In genomic region chr11:73237471-73238290, GRCh38 we compare ENCODE assay signal across 15 cellular contexts. TPM values are rescaled to one million over a fixed set of nuclear protein-coding genes. Genes with fewer than 3 reads are reported as not detected.
A peak's percentile ranks its signal among the peaks of the same experiment; 100 is the strongest.
DNase-seq lines count a peak whose midpoint lies in the region; ATAC-seq, FAIRE-seq and TF ChIP-seq lines count a peak whose summit lies in the region.
"Had no signal": no experiment of that assay in that cellular context is flagged by ENCODE, and none has a peak within 500 bp of the region (broad histone marks: within the 10 kb centered on the region; RNA-seq: fewer than 3 reads in every experiment).

No MANE protein-coding gene starts in this region.

- no peak overlapping the region for H2AFZ ChIP-seq in GM12878 (ENCODE audit: control insufficient read depth, low read depth, low read length)

- H4K20me1 ChIP-seq in GM12878 (ENCODE audit: control insufficient read depth, insufficient read depth) = no peaks in the 10 kb centered on the region

- CTCF ChIA-PET in GM12878 (lab: Yijun Ruan, JAX) = interaction anchor here (0.7 to 6.9 kb wide), 19 partner anchors 11 to 443 kb away, joined by 3 to 160 read pairs (median 5); partner anchors contain the start of gene STARD10

- no peak overlapping the region for H3K4me3 Mint-ChIP-seq in HFFc6
- H3K4me3 Mint-ChIP-seq: naive thymus-derived CD4-positive, alpha-beta T cell had no signal

- POLR2A ChIA-PET in GM12878 (lab: Charles Lee) = interaction anchor here (1.5 kb wide), 1 partner anchor 51 kb away, joined by 4 read pairs; no protein-coding TSS in a partner anchor

- H3K79me2 ChIP-seq in GM12878 (ENCODE audit: control insufficient read depth, insufficient read depth, low read length) = no peaks in the 10 kb centered on the region

- no peak for TF ChIP-seq POLR2A in GM12878 (IDR thresholded peaks at IDR 0.05; ENCODE audit: low read depth, low read length)
- TF ChIP-seq POLR2A in heart left ventricle (IDR thresholded peaks at IDR 0.05) = no peak
- peak; percentile 26 to 48 for TF ChIP-seq POLR2A in gastrocnemius medialis (IDR thresholded peaks at IDR 0.05)
- no peak for TF ChIP-seq POLR2A in uterus (IDR thresholded peaks at IDR 0.05)

- TF ChIP-seq EP300 in GM12878 (IDR thresholded peaks at IDR 0.05; ENCODE audit: borderline replicate concordance in 1 of 2, control insufficient read depth in 1 of 2, low read depth in 2 of 2, low read length in 2 of 2) = no peak

- peaks cover 29% of the 10 kb centered on the region for H3K4me1 Mint-ChIP-seq in HFFc6 (ENCODE audit: low read depth)

- H3K9me3 ChIP-seq in GM12878 (replicated peaks; ENCODE audit: control insufficient read depth, insufficient read depth, low read length) (no peaks in the 10 kb centered on the region), heart left ventricle (no peaks in the 10 kb centered on the region), gastrocnemius medialis (no peaks in the 10 kb centered on the region), uterus (no peaks in the 10 kb centered on the region)

- RAD21 ChIA-PET in GM12878 (lab: Charles Lee; ENCODE audit: unreplicated experiment) = interaction anchor here (0.7 to 9.3 kb wide), 11 partner anchors 43 to 422 kb away, joined by 3 to 115 read pairs (median 5); no protein-coding TSS in a partner anchor

- intact Hi-C loops in GM12878 (cut with micrococcal nuclease; ENCODE audit: unreplicated experiment) (loop anchor here (1.0 kb wide), 1 partner anchor 52 kb away; no protein-coding TSS in a partner anchor), heart left ventricle (cut with DNase I) (loop anchor here in 4 of 10 donors (2.0 to 5.0 kb wide), 2 partner anchors 50 to 53 kb away; no protein-coding TSS in a partner anchor), gastrocnemius medialis (cut with DNase I; ENCODE audit: low total_unique reads) (loop anchor here (1.0 to 5.0 kb wide), 2 partner anchors 52 to 140 kb away; partner anchors contain the start of gene RELT), uterus (cut with DNase I; ENCODE audit: low total_unique reads) (no loop called here)

- H3K4me1 ChIP-seq in GM12878 (ENCODE audit: control insufficient read depth, insufficient read depth, low read length) (peaks cover 11% of the 10 kb centered on the region), heart left ventricle (peaks cover 12 to 88% (median 60%) of the 10 kb centered on the region in 12 donors), gastrocnemius medialis (peaks cover 68 to 87% of the 10 kb centered on the region in 2 donors), uterus (peaks cover 0 to 4% of the 10 kb centered on the region in 2 donors)
- H3K4me1 ChIP-seq: foreskin keratinocyte had no signal

- SMC1A ChIA-PET in GM12878 (lab: Charles Lee; ENCODE audit: uncharacterized antibody, unreplicated experiment) = interaction anchor here (0.6 to 11.9 kb wide), 9 partner anchors 9 to 517 kb away, joined by 3 to 188 read pairs (median 3); no protein-coding TSS in a partner anchor

- ATAC-seq in GM12878 = no peak
- peak in 3 of 4 donors; percentile 39 to 64 (median 57) for ATAC-seq in heart left ventricle
- ATAC-seq in gastrocnemius medialis = peak; percentile 55 to 68
- no peak for ATAC-seq in GM18519 (IDR thresholded peaks at IDR 0.05; ENCODE audit: low FRiP score, unreplicated experiment)

- H3K4me2 ChIP-seq in GM12878 (ENCODE audit: control insufficient read depth, insufficient read depth) = no peak overlapping the region

- WGBS in GM12878 (ENCODE audit: insufficient coverage, insufficient replicate concordance, low lambda C conversion rate, missing lambda C conversion rate) = 30% methylated on average over 10 of the region's 10 CpGs
- 58 to 68% (median 64%) methylated on average over 9 to 10 of the region's 10 CpGs for WGBS in heart left ventricle, 4 donors

- no peaks in the 10 kb centered on the region for H3K9me3 Mint-ChIP-seq in HFFc6
- H3K9me3 Mint-ChIP-seq: naive thymus-derived CD4-positive, alpha-beta T cell had no signal

- no peak overlapping the region for H3K4me3 ChIP-seq in GM12878
- no peak overlapping the region for H3K4me3 ChIP-seq in heart left ventricle
- no peak overlapping the region for H3K4me3 ChIP-seq in gastrocnemius medialis
- H3K4me3 ChIP-seq in uterus = no peak overlapping the region
- H3K4me3 ChIP-seq: SK-N-MC had no signal

- H3K27me3 ChIP-seq in GM12878 (replicated peaks in 1 of 2; ENCODE audit: control insufficient read depth in 2 of 2, insufficient read depth in 2 of 2, low read length in 1 of 2) (no peaks in the 10 kb centered on the region), heart left ventricle (no peaks in the 10 kb centered on the region), gastrocnemius medialis (no peaks in the 10 kb centered on the region), uterus (no peaks in the 10 kb centered on the region)
- H3K27me3 ChIP-seq: foreskin keratinocyte had no signal

- in situ Hi-C loops in GM12878 (cut with MboI) (loop anchor here (5.0 kb wide), 1 partner anchor 50 kb away; no protein-coding TSS in a partner anchor), gastrocnemius medialis (cut with MboI; ENCODE audit: low sequenced_read_pairs in 4 of 4) (no loop called here)

- H3K9ac ChIP-seq in GM12878 (ENCODE audit: control insufficient read depth, insufficient read depth, low read length) = no peak overlapping the region

- peak overlapping the region; percentile 40 for H3K27ac Mint-ChIP-seq in HFFc6
- H3K27ac Mint-ChIP-seq: naive thymus-derived CD4-positive, alpha-beta T cell had no signal

- no TSS peak for BruUV-seq in GM12878 (replicated peaks; lab: Mats Ljungman, UMichigan)

- DNase-seq in HFFc6 = peak; percentile 32
- DNase-seq in GM12878 (ENCODE audit: low read depth, low spot score) = no peak
- DNase-seq in heart left ventricle = peak; percentile 46 to 93 (median 62)
- peak; percentile 82 to 98 for DNase-seq in gastrocnemius medialis
- DNase-seq in uterus = no peak
- DNase-seq in HuH-7.5 (ENCODE audit: low spot score) = no peak
- no peak for DNase-seq in D721Med (ENCODE audit: insufficient read length, low spot score)
- DNase-seq: activated naive CD4-positive, alpha-beta T cell treated with anti-CD3 and anti-CD28 coated beads, Interleukin-2, amount 50 U/mL, for 16 hours; naive thymus-derived CD4-positive, alpha-beta T cell; NCI-H2081 treated with DMSO at 0.1 percent for 48 hours had no signal

- TF ChIP-seq CTCF in HFFc6 (IDR thresholded peaks at IDR 0.05) = no peak
- no peak for TF ChIP-seq CTCF in GM12878 (IDR thresholded peaks at IDR 0.05 in 2 of 3, conservative IDR thresholded peaks at IDR 0.05 in 1 of 3; ENCODE audit: control insufficient read depth in 2 of 3, extremely low read depth in 1 of 3, insufficient read depth in 1 of 3, low read depth in 3 of 3, low read length in 3 of 3)
- TF ChIP-seq CTCF in heart left ventricle (IDR thresholded peaks at IDR 0.05) = no peak
- TF ChIP-seq CTCF in gastrocnemius medialis (IDR thresholded peaks at IDR 0.05 in 4 of 5, conservative IDR thresholded peaks at IDR 0.05 in 1 of 5) = no peak
- no peak for TF ChIP-seq CTCF in uterus (IDR thresholded peaks at IDR 0.05)
- TF ChIP-seq CTCF in D721Med (IDR thresholded peaks at IDR 0.05; ENCODE audit: insufficient read depth, missing control alignments) = no peak

- no peak for FAIRE-seq in GM12878 (lab: Jason Lieb, UNC)
- FAIRE-seq in D721Med (lab: Jason Lieb, UNC) = no peak
- FAIRE-seq: colon had no signal

- H3K27me3 Mint-ChIP-seq in HFFc6 (ENCODE audit: insufficient read depth) = peaks cover 1% of the 10 kb centered on the region

- no peak for TF ChIP-seq RAD21 in GM12878 (IDR thresholded peaks at IDR 0.05; ENCODE audit: insufficient read depth, low read depth, low read length)

- H3K27ac ChIP-seq in GM12878 (ENCODE audit: control insufficient read depth, insufficient read depth) (no peak overlapping the region), heart left ventricle (peak overlapping the region in 11 of 12 donors; percentile 45 to 86 (median 77)), gastrocnemius medialis (peak overlapping the region; percentile 92 to 98 (median 96)), uterus (no peak overlapping the region)
- H3K27ac ChIP-seq: C4-2B, foreskin keratinocyte, SK-N-MC had no signal

- H3K36me3 ChIP-seq in GM12878 (ENCODE audit: control insufficient read depth in 2 of 2, insufficient read depth in 2 of 2, low read length in 1 of 2) (no peaks in the 10 kb centered on the region), heart left ventricle (peaks cover 0 to 7% (median 0%) of the 10 kb centered on the region in 9 donors), gastrocnemius medialis (peaks cover 0 to 7% of the 10 kb centered on the region in 2 donors), uterus (no peaks in the 10 kb centered on the region)

- H3K36me3 Mint-ChIP-seq in HFFc6 (ENCODE audit: low read depth) = no peaks in the 10 kb centered on the region
- H3K36me3 Mint-ChIP-seq: naive thymus-derived CD4-positive, alpha-beta T cell had no signal

RNA-seq across cellular contexts. Expression of gene P2RY2, which starts 19.6 kb away (rescaled TPM):
- total RNA-seq in HFFc6 (2021; fragmentation: NEBNext Ultra II Directional; extraction: Animal tissue kit (Norgen Biotek cat#: 25700)) = under 1 TPM in 5 of 6 experiments, not detected in 1; 0.08 to 0.20 (median 0.16) TPM
- 1.6 and 1.8 TPM in 2 replicates for total RNA-seq in GM12878 (2013; cell fraction: nucleolus; rRNA removed)
- total RNA-seq in GM12878 (2014; rRNA removed) (0.05 and 0.17 TPM in 2 replicates), GM12878 (2014; rRNA removed; fragmentation: Illumina TruSeq; extraction: Trizol) (not detected in 2 replicates), GM12878 (2021) (0.19 and 0.23 TPM in 2 replicates), heart left ventricle (10 to 100 TPM; 10.2 to 28.3 (median 14.7) TPM), gastrocnemius medialis (10 to 100 TPM; 21.8 to 52.6 (median 44.5) TPM), uterus (1 to 10 TPM in 2 of 4 donors, under 1 TPM in 1, not detected in 1; 0.98 to 3.1 (median 2.8) TPM)
- polyA plus RNA-seq in GM12878 (2011; ENCODE audit: low read depth) = not detected
- polyA plus RNA-seq in GM12878 (2011; rRNA removed) (not detected in 2 replicates), GM12878 (2014; fragmentation: Illumina TruSeq; extraction: Trizol) (0.03 TPM in 1 of 2 replicates, not detected in the other), GM12878 (2014; fragmentation: Nextera tagmentation; extraction: Ambion mirVana) (not detected), GM12878 (2014; rRNA removed) (0.04 TPM in 1 of 2 replicates, not detected in the other), GM12878 (2016; fragmentation: Nextera tagmentation; extraction: Ambion mirVana) (not detected), heart left ventricle (10 to 100 TPM in 1 of 2 donors, 1 to 10 TPM in 1; 8.5 to 20.0 TPM)
- not detected in 2 replicates for polyA plus RNA-seq in GM12878 (2011; cell fraction: cytosol; rRNA removed)
- not detected in 2 replicates for polyA plus RNA-seq in GM12878 (2011; cell fraction: nucleus; rRNA removed)
- 0.11 TPM in 1 of 2 replicates, not detected in the other for polyA plus RNA-seq in GM12878 (2012)
- polyA minus RNA-seq in GM12878 (2011; rRNA and poly(A)+ RNA removed) = not detected in 2 replicates
- polyA minus RNA-seq in GM12878 (2011; cell fraction: cytosol; rRNA and poly(A)+ RNA removed) = not detected in 2 replicates
- not detected in 2 replicates for polyA minus RNA-seq in GM12878 (2011; cell fraction: nucleus; rRNA and poly(A)+ RNA removed)
- polyA plus RNA-seq: naive thymus-derived CD4-positive, alpha-beta T cell had no signal

RNA-seq across cellular contexts. Expression of gene P2RY6, which starts 34.5 kb away (rescaled TPM):
- total RNA-seq in HFFc6 (2021; fragmentation: NEBNext Ultra II Directional; extraction: Animal tissue kit (Norgen Biotek cat#: 25700)) = 1 to 10 TPM in 4 of 6 experiments, under 1 TPM in 2; 0.54 to 2.4 (median 1.9) TPM
- 0.21 TPM in 1 of 2 replicates, not detected in the other for total RNA-seq in GM12878 (2013; cell fraction: nucleolus; rRNA removed)
- total RNA-seq in GM12878 (2014; rRNA removed) (0.23 TPM in 1 of 2 replicates, not detected in the other), GM12878 (2014; rRNA removed; fragmentation: Illumina TruSeq; extraction: Trizol) (0.14 TPM in 1 of 2 replicates, not detected in the other), GM12878 (2021) (0.21 and 0.66 TPM in 2 replicates), heart left ventricle (10 to 100 TPM in 1 of 9 donors, 1 to 10 TPM in 7, under 1 TPM in 1; 0.56 to 17.7 (median 2.0) TPM), gastrocnemius medialis (1 to 10 TPM in 2 of 4 donors, under 1 TPM in 1, not detected in 1; 0.78 to 2.8 (median 1.1) TPM), uterus (1 to 10 TPM in 1 of 4 donors, under 1 TPM in 1, not detected in 2; 0.76 to 1.0 TPM)
- not detected for polyA plus RNA-seq in GM12878 (2011; ENCODE audit: low read depth)
- polyA plus RNA-seq in GM12878 (2011; rRNA removed) (not detected in 2 replicates), GM12878 (2014; fragmentation: Illumina TruSeq; extraction: Trizol) (0.10 TPM in 1 of 2 replicates, not detected in the other), GM12878 (2014; fragmentation: Nextera tagmentation; extraction: Ambion mirVana) (under 1 TPM in 1 of 2 experiments, not detected in 1; 0.05 TPM), GM12878 (2014; rRNA removed) (0.52 and 0.90 TPM in 2 replicates), GM12878 (2016; fragmentation: Nextera tagmentation; extraction: Ambion mirVana) (under 1 TPM in 1 of 2 experiments, not detected in 1; 0.24 TPM), heart left ventricle (1 to 10 TPM; 1.2 to 2.3 TPM)
- polyA plus RNA-seq in GM12878 (2011; cell fraction: cytosol; rRNA removed) = not detected in 2 replicates
- polyA plus RNA-seq in GM12878 (2011; cell fraction: nucleus; rRNA removed) = 0.15 and 0.35 TPM in 2 replicates
- 0.12 and 0.15 TPM in 2 replicates for polyA plus RNA-seq in GM12878 (2012)
- polyA minus RNA-seq in GM12878 (2011; rRNA and poly(A)+ RNA removed) = not detected in 2 replicates
- not detected in 2 replicates for polyA minus RNA-seq in GM12878 (2011; cell fraction: cytosol; rRNA and poly(A)+ RNA removed)
- polyA minus RNA-seq in GM12878 (2011; cell fraction: nucleus; rRNA and poly(A)+ RNA removed) = not detected in 2 replicates
- total RNA-seq: foreskin keratinocyte had no signal
- polyA plus RNA-seq: foreskin keratinocyte; naive thymus-derived CD4-positive, alpha-beta T cell had no signal

Comparison
In these comparisons a context has a peak if more than half of its experiments do, and no peak if none do; other contexts are left out.
1. DNase-seq: peak in HFFc6 (single experiment), heart left ventricle (5 of 5) and gastrocnemius medialis (2 of 2); none in GM12878 (single experiment), uterus (0 of 2), HuH-7.5 (single experiment) and D721Med (single experiment).
2. ATAC-seq: peak in heart left ventricle (3 of 4) and gastrocnemius medialis (2 of 2); none in GM12878 (single experiment) and GM18519 (single experiment).
3. H3K27ac ChIP-seq: peak in heart left ventricle (11 of 12) and gastrocnemius medialis (4 of 4); none in GM12878 (single experiment) and uterus (0 of 2).
4. POLR2A ChIP-seq: peak in gastrocnemius medialis (2 of 2); none in GM12878 (single experiment), heart left ventricle (0 of 2) and uterus (0 of 2).